8 cellular contexts compared by ENCODE assay signal in genomic region chr1:58782308-58783089, GRCh38. TPM values are rescaled to one million over a fixed set of nuclear protein-coding genes. Genes with fewer than 3 reads are reported as not detected.
A peak's percentile ranks its signal among the peaks of the same experiment; 100 is the strongest.
DNase-seq lines count a peak whose midpoint lies in the region; TF ChIP-seq lines count a peak whose summit lies in the region.

No MANE protein-coding gene starts in this region.

- H3K27ac ChIP-seq in adipose tissue (ENCODE audit: low read depth, low read length) (peak overlapping the region; percentile 96), left ventricle myocardium inferior (replicated peaks) (peak overlapping the region; percentile 99), prostate gland (peak overlapping the region; percentile 99 to 100), urinary bladder (ENCODE audit: low read depth) (peak overlapping the region; percentile 100)

- no peaks in the 10 kb centered on the region for H3K27me3 ChIP-seq in left ventricle myocardium inferior (ENCODE audit: low read depth)
- no peaks in the 10 kb centered on the region for H3K27me3 ChIP-seq in prostate gland (replicated peaks; ENCODE audit: insufficient read depth)

- H3K9me3 ChIP-seq in left ventricle myocardium inferior (replicated peaks): no peaks in the 10 kb centered on the region
- no peaks in the 10 kb centered on the region for H3K9me3 ChIP-seq in prostate gland

- no peak for TF ChIP-seq CTCF in left ventricle myocardium inferior (IDR thresholded peaks at IDR 0.05; ENCODE audit: borderline replicate concordance)
- peak in 1 of 4 experiments; percentile 42 for TF ChIP-seq CTCF in prostate gland (IDR thresholded peaks at IDR 0.05)

- H3K4me1 ChIP-seq in left ventricle myocardium inferior: peaks cover 58% of the 10 kb centered on the region
- no peaks in the 10 kb centered on the region for H3K4me1 ChIP-seq in prostate gland (replicated peaks)
- H3K4me1 ChIP-seq in urinary bladder (ENCODE audit: insufficient read depth): no peaks in the 10 kb centered on the region

- peaks cover 12% of the 10 kb centered on the region for H3K36me3 ChIP-seq in left ventricle myocardium inferior
- no peaks in the 10 kb centered on the region for H3K36me3 ChIP-seq in prostate gland
- H3K36me3 ChIP-seq in urinary bladder (ENCODE audit: insufficient read depth): no peaks in the 10 kb centered on the region

- DNase-seq in GM03348 (ENCODE audit: low spot score) (peak; percentile 38), HT-29 (ENCODE audit: low spot score) (peak; percentile 45), SK-N-DZ (ENCODE audit: low spot score) (peak; percentile 57), left ventricle myocardium inferior (peak; percentile 56), prostate gland (ENCODE audit: low spot score) (peak; percentile 49), DMS114 treated with DMSO at 0.1 percent for 48 hours (lab: John Stamatoyannopoulos, UW; ENCODE audit: unreplicated experiment) (no peak)

- 0 to 1% (median 1%) methylated on average over 64 to 72 of the region's 72 CpGs for WGBS in adipose tissue, 3 donors
- WGBS in prostate gland: under 1% methylated on average over 69 of the region's 72 CpGs
- WGBS in urinary bladder: under 1% methylated on average over 72 of the region's 72 CpGs

- intact Hi-C loops in left ventricle myocardium inferior (cut with micrococcal nuclease) (loop anchor here (10.0 kb wide), 4 partner anchors 122 to 912 kb away; partner anchors contain the start of gene FGGY), prostate gland (cut with DNase I) (loop anchor here (5.0 to 10.0 kb wide), 4 partner anchors 35 to 812 kb away; no protein-coding TSS in a partner anchor)

- TF ChIP-seq POLR2A in prostate gland (IDR thresholded peaks at IDR 0.05): no peak

- H3K4me3 ChIP-seq in left ventricle myocardium inferior (peak overlapping the region; percentile 94), prostate gland (peak overlapping the region; percentile 77 to 91), urinary bladder (ENCODE audit: low read depth, low read length) (peak overlapping the region; percentile 84)

RNA-seq across cellular contexts. Expression of gene JUN, which starts 1.3 kb away (rescaled TPM):
- total RNA-seq in HT-29 (2014; rRNA removed; shearing (Covaris generic)): 531 and 547 TPM in 2 replicates
- 20.6 and 20.9 TPM in 2 replicates for polyA plus RNA-seq in SK-N-DZ (2014; cell fraction: cytosol; rRNA removed)
- polyA plus RNA-seq in SK-N-DZ (2014; cell fraction: nucleus; rRNA removed): 11.6 and 14.7 TPM in 2 replicates
- polyA plus RNA-seq in adipose tissue (100 to 1,000 TPM in 2 of 3 donors, 10 to 100 TPM in 1; 91.8 to 443 (median 176) TPM), urinary bladder (615 TPM)
- total RNA-seq in left ventricle myocardium inferior (101 TPM), prostate gland (100 to 1,000 TPM; 154 to 303 TPM), urinary bladder (114 TPM)
